1 cellular context compared by ENCODE assay signal in genomic region chr11:102990145-102990544, GRCh38.
TF ChIP-seq lines count a peak whose summit lies in the region.

No MANE protein-coding gene starts in this region.

TF ChIP-seq in IMR-90, 13 proteins besides CTCF, POLR2A, EP300 and RAD21:
- TF ChIP-seq ELK1 (IDR thresholded peaks at IDR 0.05; ENCODE audit: borderline replicate concordance, low read depth, low read length): no peak
- TF ChIP-seq BHLHE40 (IDR thresholded peaks at IDR 0.05; ENCODE audit: low read depth, low read length): no peak
- no peak for TF ChIP-seq RCOR1 (IDR thresholded peaks at IDR 0.05; ENCODE audit: insufficient replicate concordance, low read length)
- no peak for TF ChIP-seq CHD1 (IDR thresholded peaks at IDR 0.05; ENCODE audit: low read depth, low read length)
- TF ChIP-seq FOS (IDR thresholded peaks at IDR 0.05; ENCODE audit: low read depth, low read length): no peak
- no peak for TF ChIP-seq SMC3 (IDR thresholded peaks at IDR 0.05; ENCODE audit: low read depth, low read length)
- TF ChIP-seq NFE2L2 (IDR thresholded peaks at IDR 0.05; ENCODE audit: low read depth, low read length): no peak
- no peak for TF ChIP-seq USF2 (IDR thresholded peaks at IDR 0.05; ENCODE audit: low read depth, low read length)
- no peak for TF ChIP-seq MAFK (IDR thresholded peaks at IDR 0.05; ENCODE audit: low read depth, low read length)
- TF ChIP-seq MXI1 (IDR thresholded peaks at IDR 0.05; ENCODE audit: borderline replicate concordance, low read depth, low read length): no peak
- no peak for TF ChIP-seq RFX5 (IDR thresholded peaks at IDR 0.05; ENCODE audit: low read depth, low read length)
- TF ChIP-seq CEBPB (IDR thresholded peaks at IDR 0.05; ENCODE audit: low read depth, low read length): no peak
- no peak for TF ChIP-seq MAZ (IDR thresholded peaks at IDR 0.05; ENCODE audit: borderline replicate concordance, low read depth, low read length)
